Comparison of ENCODE assay signal across 11 cellular contexts in the genomic region with DNA sequence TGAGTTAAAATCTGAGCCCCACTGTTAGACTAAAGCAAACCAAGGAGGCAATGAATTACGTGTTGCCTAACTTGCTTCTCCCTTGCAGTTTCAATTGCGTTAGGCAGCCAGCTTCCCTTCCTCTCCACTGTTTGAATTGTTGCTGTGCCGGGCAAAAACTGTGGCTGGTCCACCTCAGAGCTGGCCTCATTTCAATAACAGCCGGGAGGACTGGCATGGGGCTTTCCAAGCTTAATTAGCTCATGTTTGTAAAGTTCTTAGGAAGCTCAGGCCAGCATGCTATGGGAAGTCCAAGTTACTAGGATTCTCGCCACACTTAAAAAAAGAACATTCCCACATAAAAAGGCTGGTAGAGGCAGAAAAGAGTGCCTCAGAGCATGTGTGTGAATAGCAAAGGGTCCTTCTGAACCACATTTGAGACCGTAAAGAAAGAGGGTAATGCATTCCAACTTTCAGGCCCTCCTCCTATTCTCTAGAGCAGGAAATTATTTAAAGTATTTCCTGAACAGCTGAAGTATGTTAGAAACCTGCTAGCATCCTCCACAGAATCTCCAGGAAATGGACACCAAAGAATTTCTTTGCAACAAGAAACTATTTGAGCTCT.
DNase-seq lines count a peak whose midpoint lies in the region; TF ChIP-seq lines count a peak whose summit lies in the region.
"Had no signal": no experiment of that assay in that cellular context is flagged by ENCODE, and none has a peak within 500 bp of the region (broad histone marks: within the 10 kb centered on the region; RNA-seq: fewer than 3 reads in every experiment).

No MANE protein-coding gene starts in this region.

- TF ChIP-seq POLR2A in esophagus muscularis mucosa (IDR thresholded peaks at IDR 0.05; ENCODE audit: low read depth), result no peak
- TF ChIP-seq POLR2A in uterus (IDR thresholded peaks at IDR 0.05), result no peak

- H3K27ac Mint-ChIP-seq in mesothelial cell of epicardium, result peak overlapping the region; percentile 91
- H3K27ac Mint-ChIP-seq in endodermal cell, result no peak overlapping the region
- H3K27ac Mint-ChIP-seq: activated naive CD8-positive, alpha-beta T cell had no signal

- peak overlapping the region; percentile 31 to 68 (median 66) for H3K27ac ChIP-seq in esophagus muscularis mucosa (replicated peaks in 1 of 4)
- peak overlapping the region; percentile 18 to 61 for H3K27ac ChIP-seq in uterus
- H3K27ac ChIP-seq in endodermal cell (ENCODE audit: low read depth, low read length), result no peak overlapping the region
- H3K27ac ChIP-seq: A549 had no signal

- intact Hi-C loops in esophagus muscularis mucosa (cut with DNase I), result no loop called here
- intact Hi-C loops in uterus (cut with DNase I; ENCODE audit: low total_unique reads), result no loop called here

- peaks cover 11 to 28% (median 25%) of the 10 kb centered on the region in 4 donors for H3K4me1 ChIP-seq in esophagus muscularis mucosa
- no peaks in the 10 kb centered on the region for H3K4me1 ChIP-seq in uterus
- H3K4me1 ChIP-seq in endodermal cell (ENCODE audit: control insufficient read depth, insufficient read depth, low read length), result peaks cover 4% of the 10 kb centered on the region

- WGBS in esophagus muscularis mucosa, result 45% methylated on average over 5 of the region's 6 CpGs
- WGBS in endodermal cell (ENCODE audit: insufficient coverage in 1 of 2, insufficient read length in 1 of 2), 2 experiments, result 90 to 95% methylated on average over 4 to 6 of the region's 6 CpGs

- H3K9me3 ChIP-seq in esophagus muscularis mucosa, result no peaks in the 10 kb centered on the region
- no peaks in the 10 kb centered on the region for H3K9me3 ChIP-seq in uterus
- no peaks in the 10 kb centered on the region for H3K9me3 ChIP-seq in endodermal cell (ENCODE audit: control insufficient read depth, low read length)
- H3K9me3 ChIP-seq: A549 had no signal

- no peaks in the 10 kb centered on the region for H3K27me3 Mint-ChIP-seq in mesothelial cell of epicardium (ENCODE audit: low read depth)
- no peaks in the 10 kb centered on the region for H3K27me3 Mint-ChIP-seq in endodermal cell (ENCODE audit: insufficient read depth)
- H3K27me3 Mint-ChIP-seq: activated naive CD8-positive, alpha-beta T cell had no signal

- H3K36me3 ChIP-seq in esophagus muscularis mucosa (no peaks in the 10 kb centered on the region), uterus (no peaks in the 10 kb centered on the region), endodermal cell (ENCODE audit: control insufficient read depth, insufficient read depth, low read length) (no peaks in the 10 kb centered on the region)

- H3K4me1 Mint-ChIP-seq in mesothelial cell of epicardium (peaks cover 10% of the 10 kb centered on the region), endodermal cell (peaks cover 3% of the 10 kb centered on the region)

- TF ChIP-seq CTCF in esophagus muscularis mucosa (IDR thresholded peaks at IDR 0.05) (no peak), mesothelial cell of epicardium (IDR thresholded peaks at IDR 0.05; ENCODE audit: unreplicated experiment) (no peak), uterus (IDR thresholded peaks at IDR 0.05) (no peak), endodermal cell (conservative IDR thresholded peaks at IDR 0.05) (no peak)

- H3K27me3 ChIP-seq in esophagus muscularis mucosa, result no peaks in the 10 kb centered on the region
- H3K27me3 ChIP-seq in uterus, result no peaks in the 10 kb centered on the region
- no peaks in the 10 kb centered on the region for H3K27me3 ChIP-seq in endodermal cell (ENCODE audit: control insufficient read depth, insufficient read depth, low read length, poor library complexity, severe bottlenecking)

- TF ChIP-seq EP300 in esophagus muscularis mucosa (IDR thresholded peaks at IDR 0.05), result no peak

- H3K4me3 Mint-ChIP-seq in mesothelial cell of epicardium (no peak overlapping the region), endodermal cell (no peak overlapping the region)
- H3K4me3 Mint-ChIP-seq: activated naive CD8-positive, alpha-beta T cell had no signal

- DNase-seq in SIG-M5 treated with dmso at 0.1 percent for 504 hours (lab: John Stamatoyannopoulos, UW; ENCODE audit: unreplicated experiment) (peak; percentile 17), SIG-M5 (lab: John Stamatoyannopoulos, UW) (no peak), esophagus muscularis mucosa (ENCODE audit: extremely low spot score) (no peak), mesothelial cell of epicardium (ENCODE audit: low spot score in 2 of 2, unreplicated experiment in 2 of 2) (peak in 1 of 2 experiments; percentile 32), uterus (no peak), endodermal cell (no peak), NCI-H1694 treated with DMSO at 0.1 percent for 48 hours (lab: John Stamatoyannopoulos, UW) (no peak), NCI-H1092 (lab: John Stamatoyannopoulos, UW) (no peak)
- DNase-seq: NCI-H2171 had no signal

- H3K36me3 Mint-ChIP-seq in mesothelial cell of epicardium (no peaks in the 10 kb centered on the region), endodermal cell (ENCODE audit: low read depth) (no peaks in the 10 kb centered on the region)
- H3K36me3 Mint-ChIP-seq: activated naive CD8-positive, alpha-beta T cell had no signal

- H3K9me3 Mint-ChIP-seq in mesothelial cell of epicardium (no peaks in the 10 kb centered on the region), endodermal cell (peaks cover 2% of the 10 kb centered on the region)

- no peak overlapping the region for H3K4me3 ChIP-seq in esophagus muscularis mucosa
- no peak overlapping the region for H3K4me3 ChIP-seq in uterus
- no peak overlapping the region for H3K4me3 ChIP-seq in endodermal cell (ENCODE audit: low read length)
- H3K4me3 ChIP-seq: A549 had no signal

- H3K9ac ChIP-seq in endodermal cell (ENCODE audit: extremely low read depth, low read length, poor library complexity, severe bottlenecking), result no peak overlapping the region
